8 cellular contexts compared by ENCODE assay signal in genomic region chr2:74199871-74200305, GRCh38. TPM values are rescaled to one million over a fixed set of nuclear protein-coding genes. Genes with fewer than 3 reads are reported as not detected.
DNase-seq lines count a peak whose midpoint lies in the region; ATAC-seq, FAIRE-seq and TF ChIP-seq lines count a peak whose summit lies in the region.

No MANE protein-coding gene starts in this region.

- peak overlapping the region; percentile 94 for H3K4me2 ChIP-seq in osteoblast (ENCODE audit: insufficient read depth, low read length)

- H3K27me3 ChIP-seq in SJCRH30: no peaks in the 10 kb centered on the region
- H3K27me3 ChIP-seq in effector memory CD4-positive, alpha-beta T cell (replicated peaks; ENCODE audit: control insufficient read depth, insufficient read depth, low read length, poor library complexity, severe bottlenecking): no peaks in the 10 kb centered on the region
- no peaks in the 10 kb centered on the region for H3K27me3 ChIP-seq in osteoblast (ENCODE audit: insufficient read depth, low read length)

- H2AFZ ChIP-seq in osteoblast (ENCODE audit: low read length): no peak overlapping the region

- H3K36me3 ChIP-seq in SJCRH30: peaks cover 12% of the 10 kb centered on the region
- no peaks in the 10 kb centered on the region for H3K36me3 ChIP-seq in effector memory CD4-positive, alpha-beta T cell (ENCODE audit: control insufficient read depth, insufficient read depth, low read length)
- H3K36me3 ChIP-seq in osteoblast (ENCODE audit: insufficient read depth, low read length): peaks cover 11% of the 10 kb centered on the region

- peaks cover 26% of the 10 kb centered on the region for H4K20me1 ChIP-seq in osteoblast (ENCODE audit: insufficient read depth, low read length)

- H3K9me3 ChIP-seq in SJCRH30 (replicated peaks) (no peaks in the 10 kb centered on the region), osteoblast (ENCODE audit: low read depth, low read length) (no peaks in the 10 kb centered on the region)
- H3K9me3 ChIP-seq in effector memory CD4-positive, alpha-beta T cell (ENCODE audit: control insufficient read depth, low read length): no peaks in the 10 kb centered on the region

- no peak for DNase-seq in GM12892 (ENCODE audit: insufficient read length)
- DNase-seq in SJCRH30: peak in 1 of 2 experiments; percentile 16
- DNase-seq in effector memory CD4-positive, alpha-beta T cell: no peak
- no peak for DNase-seq in osteoblast (ENCODE audit: insufficient read length, low spot score, missing footprints)
- DNase-seq in GM03348 (ENCODE audit: low spot score): no peak
- no peak for DNase-seq in Ammon's horn (ENCODE audit: low spot score)
- DNase-seq in D721Med (ENCODE audit: insufficient read length, low spot score): no peak

- H3K4me1 ChIP-seq in SJCRH30 (peaks cover 13% of the 10 kb centered on the region), osteoblast (ENCODE audit: insufficient read depth, low read length) (peaks cover 35% of the 10 kb centered on the region)
- peaks cover 6% of the 10 kb centered on the region for H3K4me1 ChIP-seq in effector memory CD4-positive, alpha-beta T cell (ENCODE audit: control insufficient read depth, insufficient read depth, low read length, poor library complexity, severe bottlenecking)

- TF ChIP-seq CTCF in osteoblast (IDR thresholded peaks at IDR 0.05; ENCODE audit: extremely low read depth, low read depth, low read length): no peak
- no peak for TF ChIP-seq CTCF in D721Med (IDR thresholded peaks at IDR 0.05; ENCODE audit: insufficient read depth, missing control alignments)

- H3K79me2 ChIP-seq in osteoblast (ENCODE audit: insufficient read depth, low read length): peaks cover 53% of the 10 kb centered on the region

- FAIRE-seq in GM12892 (lab: Jason Lieb, UNC) (no peak), D721Med (lab: Jason Lieb, UNC) (no peak)

- no peak overlapping the region for H3K27ac ChIP-seq in SJCRH30
- no peak overlapping the region for H3K27ac ChIP-seq in effector memory CD4-positive, alpha-beta T cell (ENCODE audit: insufficient read depth, low read length, poor library complexity, severe bottlenecking)
- H3K27ac ChIP-seq in osteoblast (ENCODE audit: low read depth, low read length): peak overlapping the region; percentile 95

- no peak for ATAC-seq in GM18873 (IDR thresholded peaks at IDR 0.05; ENCODE audit: low FRiP score, unreplicated experiment)

- TF ChIP-seq POLR2A in GM12892 (IDR thresholded peaks at IDR 0.05; ENCODE audit: low read depth, low read length): peak; percentile 66

- H3K4me3 ChIP-seq in SJCRH30 (peak overlapping the region; percentile 80), osteoblast (ENCODE audit: insufficient read depth, low read length) (peak overlapping the region; percentile 98)
- H3K4me3 ChIP-seq in effector memory CD4-positive, alpha-beta T cell (ENCODE audit: insufficient read depth, low read depth, low read length, poor library complexity, severe bottlenecking): peak overlapping the region; percentile 80

RNA-seq across cellular contexts. Expression of gene MTHFD2, which starts 1.5 kb away (rescaled TPM):
- 171 TPM for polyA plus RNA-seq in GM12892 (2012; ENCODE audit: missing spikeins)
- 210 and 236 TPM in 2 replicates for total RNA-seq in SJCRH30 (2014; rRNA removed; shearing (Covaris generic))
- 261 and 268 TPM in 2 replicates for total RNA-seq in osteoblast

RNA-seq across cellular contexts. Expression of gene MOB1A, which starts 21.2 kb away (rescaled TPM):
- 136 TPM for polyA plus RNA-seq in GM12892 (2012; ENCODE audit: missing spikeins)
- total RNA-seq in SJCRH30 (2014; rRNA removed; shearing (Covaris generic)): 175 and 185 TPM in 2 replicates
- 122 and 133 TPM in 2 replicates for total RNA-seq in osteoblast

RNA-seq across cellular contexts. Expression of gene BOLA3, which starts 52.2 kb away (rescaled TPM):
- 132 TPM for polyA plus RNA-seq in GM12892 (2012; ENCODE audit: missing spikeins)
- 54.6 and 60.1 TPM in 2 replicates for total RNA-seq in SJCRH30 (2014; rRNA removed; shearing (Covaris generic))
- 17.4 and 17.7 TPM in 2 replicates for total RNA-seq in osteoblast
